24 cellular contexts compared by ENCODE assay signal in genomic region chr2:16123881-16124780, GRCh38.
A peak's percentile ranks its signal among the peaks of the same experiment; 100 is the strongest.
DNase-seq lines count a peak whose midpoint lies in the region; ATAC-seq and TF ChIP-seq lines count a peak whose summit lies in the region.
"Had no signal": no experiment of that assay in that cellular context is flagged by ENCODE, and none has a peak within 500 bp of the region (broad histone marks: within the 10 kb centered on the region; RNA-seq: fewer than 3 reads in every experiment).

No MANE protein-coding gene starts in this region.

- H3K36me3 ChIP-seq in CD8-positive, alpha-beta T cell (ENCODE audit: insufficient read depth, low read length): no peaks in the 10 kb centered on the region
- H3K36me3 ChIP-seq: MG63 had no signal

- no peaks in the 10 kb centered on the region for H3K9me3 ChIP-seq in CD8-positive, alpha-beta T cell (ENCODE audit: low read length)
- H3K9me3 ChIP-seq: MG63 had no signal

- no peaks in the 10 kb centered on the region for H3K4me1 ChIP-seq in CD8-positive, alpha-beta T cell (ENCODE audit: insufficient read depth, low read length)

- H3K4me3 Mint-ChIP-seq in activated CD4-positive, alpha-beta T cell treated with anti-CD3 and anti-CD28 coated beads, Interleukin-2, amount 10 ng/mL, durations not matched to agents 24 days and 14 days: no peak overlapping the region
- H3K4me3 Mint-ChIP-seq in activated CD4-positive, alpha-beta T cell treated with anti-CD3 and anti-CD28 coated beads, Interleukin-2, amount 10 ng/mL, durations not matched to agents 7 days and 5 days: no peak overlapping the region
- H3K4me3 Mint-ChIP-seq in osteocyte (ENCODE audit: unreplicated experiment): no peak overlapping the region
- H3K4me3 Mint-ChIP-seq in CD8-positive, alpha-beta T cell: no peak overlapping the region
- H3K4me3 Mint-ChIP-seq: B cell; CD4-positive, CD25-positive, alpha-beta regulatory T cell; IgD-negative memory B cell had no signal

- no peaks in the 10 kb centered on the region for H3K4me1 Mint-ChIP-seq in activated CD4-positive, alpha-beta T cell treated with anti-CD3 and anti-CD28 coated beads, Interleukin-2, amount 10 ng/mL, durations not matched to agents 24 days and 14 days
- H3K4me1 Mint-ChIP-seq in activated CD4-positive, alpha-beta T cell treated with anti-CD3 and anti-CD28 coated beads, Interleukin-2, amount 10 ng/mL, durations not matched to agents 7 days and 5 days: no peaks in the 10 kb centered on the region
- no peaks in the 10 kb centered on the region for H3K4me1 Mint-ChIP-seq in osteocyte (ENCODE audit: unreplicated experiment)
- no peaks in the 10 kb centered on the region for H3K4me1 Mint-ChIP-seq in CD8-positive, alpha-beta T cell (ENCODE audit: low read depth)
- H3K4me1 Mint-ChIP-seq: B cell; CD4-positive, CD25-positive, alpha-beta regulatory T cell; IgD-negative memory B cell had no signal

- intact Hi-C loops in activated CD4-positive, alpha-beta T cell treated with anti-CD3 and anti-CD28 coated beads, Interleukin-2, amount 10 ng/mL, durations not matched to agents 24 days and 14 days (cut with micrococcal nuclease): no loop called here
- intact Hi-C loops in CD8-positive, alpha-beta T cell (cut with DNase I, micrococcal nuclease): no loop called here

- POLR2A ChIA-PET in activated CD4-positive, alpha-beta T cell treated with anti-CD3 and anti-CD28 coated beads, Interleukin-2, amount 10 ng/mL, durations not matched to agents 7 days and 5 days (lab: Charles Lee): no interaction called here
- POLR2A ChIA-PET in CD8-positive, alpha-beta T cell (lab: Charles Lee): no interaction called here

- no peak for TF ChIP-seq CTCF in osteocyte (IDR thresholded peaks at IDR 0.05)
- TF ChIP-seq CTCF in CD8-positive, alpha-beta T cell (IDR thresholded peaks at IDR 0.05): no peak

- H3K4me3 ChIP-seq in CD8-positive, alpha-beta T cell (ENCODE audit: low read depth, low read length): no peak overlapping the region
- H3K4me3 ChIP-seq: GM23248, MG63 had no signal

- no peaks in the 10 kb centered on the region for H3K27me3 Mint-ChIP-seq in activated CD4-positive, alpha-beta T cell treated with anti-CD3 and anti-CD28 coated beads, Interleukin-2, amount 10 ng/mL, durations not matched to agents 24 days and 14 days
- H3K27me3 Mint-ChIP-seq in activated CD4-positive, alpha-beta T cell treated with anti-CD3 and anti-CD28 coated beads, Interleukin-2, amount 10 ng/mL, durations not matched to agents 7 days and 5 days: no peaks in the 10 kb centered on the region
- H3K27me3 Mint-ChIP-seq in osteocyte (ENCODE audit: unreplicated experiment): no peaks in the 10 kb centered on the region
- peaks cover 3% of the 10 kb centered on the region for H3K27me3 Mint-ChIP-seq in CD8-positive, alpha-beta T cell (ENCODE audit: low read depth)
- H3K27me3 Mint-ChIP-seq: B cell; CD4-positive, CD25-positive, alpha-beta regulatory T cell had no signal

- DNase-seq in activated CD4-positive, alpha-beta T cell treated with anti-CD3 and anti-CD28 coated beads, Interleukin-2, amount 10 ng/mL, durations not matched to agents 24 days and 14 days: peak; percentile 12
- DNase-seq in activated CD4-positive, alpha-beta T cell treated with anti-CD3 and anti-CD28 coated beads, Interleukin-2, amount 10 ng/mL, durations not matched to agents 7 days and 5 days: no peak
- DNase-seq in islet precursor cell (peak; percentile 37), osteocyte (ENCODE audit: extremely low spot score, unreplicated experiment) (peak; percentile 27), NCI-H526 treated with DMSO at 0.1 percent for 48 hours (lab: John Stamatoyannopoulos, UW) (no peak), Kasumi-1 (lab: John Stamatoyannopoulos, UW) (no peak), pons (ENCODE audit: low spot score) (no peak)
- no peak for DNase-seq in CD8-positive, alpha-beta T cell
- DNase-seq: 8988T; CD4-positive, CD25-positive, alpha-beta regulatory T cell; DMS153; GDM1; GM23248; Karpas-422; MG63; NCI-H1048; NCI-H1436; NCI-H1930; NCI-H446; NCI-H69 had no signal

- H3K27ac Mint-ChIP-seq in activated CD4-positive, alpha-beta T cell treated with anti-CD3 and anti-CD28 coated beads, Interleukin-2, amount 10 ng/mL, durations not matched to agents 24 days and 14 days: no peak overlapping the region
- no peak overlapping the region for H3K27ac Mint-ChIP-seq in activated CD4-positive, alpha-beta T cell treated with anti-CD3 and anti-CD28 coated beads, Interleukin-2, amount 10 ng/mL, durations not matched to agents 7 days and 5 days
- H3K27ac Mint-ChIP-seq in osteocyte (ENCODE audit: unreplicated experiment): no peak overlapping the region
- H3K27ac Mint-ChIP-seq in CD8-positive, alpha-beta T cell: no peak overlapping the region
- H3K27ac Mint-ChIP-seq: B cell; CD4-positive, CD25-positive, alpha-beta regulatory T cell; IgD-negative memory B cell had no signal

- CTCF ChIA-PET in activated CD4-positive, alpha-beta T cell treated with anti-CD3 and anti-CD28 coated beads, Interleukin-2, amount 10 ng/mL, durations not matched to agents 7 days and 5 days (lab: Charles Lee): interaction anchor here (1.3 kb wide), 1 partner anchor 10 kb away, joined by 5 read pairs; no protein-coding TSS in a partner anchor
- CTCF ChIA-PET in CD8-positive, alpha-beta T cell (lab: Charles Lee): interaction anchor here (0.6 kb wide), 1 partner anchor 18 kb away, joined by 3 read pairs; no protein-coding TSS in a partner anchor

- H3K36me3 Mint-ChIP-seq in activated CD4-positive, alpha-beta T cell treated with anti-CD3 and anti-CD28 coated beads, Interleukin-2, amount 10 ng/mL, durations not matched to agents 24 days and 14 days (ENCODE audit: low read depth): no peaks in the 10 kb centered on the region
- no peaks in the 10 kb centered on the region for H3K36me3 Mint-ChIP-seq in activated CD4-positive, alpha-beta T cell treated with anti-CD3 and anti-CD28 coated beads, Interleukin-2, amount 10 ng/mL, durations not matched to agents 7 days and 5 days (ENCODE audit: low read depth)
- no peaks in the 10 kb centered on the region for H3K36me3 Mint-ChIP-seq in osteocyte (ENCODE audit: unreplicated experiment)
- H3K36me3 Mint-ChIP-seq in CD8-positive, alpha-beta T cell: no peaks in the 10 kb centered on the region
- H3K36me3 Mint-ChIP-seq: CD4-positive, CD25-positive, alpha-beta regulatory T cell had no signal

- no peak for ATAC-seq in CD8-positive, alpha-beta T cell
- ATAC-seq: HCT116, Panc1 had no signal

- H3K9me3 Mint-ChIP-seq in activated CD4-positive, alpha-beta T cell treated with anti-CD3 and anti-CD28 coated beads, Interleukin-2, amount 10 ng/mL, durations not matched to agents 24 days and 14 days: no peaks in the 10 kb centered on the region
- no peaks in the 10 kb centered on the region for H3K9me3 Mint-ChIP-seq in activated CD4-positive, alpha-beta T cell treated with anti-CD3 and anti-CD28 coated beads, Interleukin-2, amount 10 ng/mL, durations not matched to agents 7 days and 5 days
- H3K9me3 Mint-ChIP-seq in osteocyte (ENCODE audit: unreplicated experiment): peaks cover 25% of the 10 kb centered on the region
- no peaks in the 10 kb centered on the region for H3K9me3 Mint-ChIP-seq in CD8-positive, alpha-beta T cell

- no peaks in the 10 kb centered on the region for H3K27me3 ChIP-seq in CD8-positive, alpha-beta T cell (ENCODE audit: insufficient read depth, low read length)
- H3K27me3 ChIP-seq: MG63 had no signal

- no peak overlapping the region for H3K27ac ChIP-seq in CD8-positive, alpha-beta T cell (ENCODE audit: low read depth, low read length)
- H3K27ac ChIP-seq: GM23248 had no signal

Comparison
In these comparisons a context has a peak if more than half of its experiments do, and no peak if none do; other contexts are left out.
1. DNase-seq: peak in activated CD4-positive, alpha-beta T cell treated with anti-CD3 and anti-CD28 coated beads, Interleukin-2, amount 10 ng/mL, durations not matched to agents 24 days and 14 days (single experiment), islet precursor cell (single experiment) and osteocyte (single experiment); none in activated CD4-positive, alpha-beta T cell treated with anti-CD3 and anti-CD28 coated beads, Interleukin-2, amount 10 ng/mL, durations not matched to agents 7 days and 5 days (single experiment), NCI-H526 treated with DMSO at 0.1 percent for 48 hours (single experiment), Kasumi-1 (0 of 2), CD8-positive, alpha-beta T cell (0 of 7) and pons (single experiment).